29 cellular contexts compared by ENCODE assay signal in the genomic region with DNA sequence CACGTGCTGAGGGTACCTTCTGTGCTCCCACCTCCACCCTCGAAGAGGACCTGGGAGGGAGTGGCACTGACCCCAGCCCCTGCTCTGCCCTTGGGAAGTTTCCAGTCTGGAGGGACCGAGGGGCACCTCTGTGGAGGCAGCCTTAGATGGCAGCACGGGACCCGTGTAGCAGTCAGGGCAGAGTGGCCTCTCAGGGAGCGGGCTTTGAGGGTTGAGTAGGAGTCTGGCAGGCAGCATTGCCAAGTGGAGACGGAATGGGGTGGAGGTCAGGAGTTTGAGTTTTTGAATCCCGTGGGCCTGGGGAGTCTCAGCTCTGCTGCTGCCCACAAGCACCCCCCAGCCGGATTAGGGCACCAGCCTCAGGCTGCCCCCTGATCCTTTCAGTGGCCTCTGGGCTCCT. TPM values are rescaled to one million over a fixed set of nuclear protein-coding genes. Genes with fewer than 3 reads are reported as not detected.
"Had no signal": no experiment of that assay in that cellular context is flagged by ENCODE, and none has a peak within 500 bp of the region (broad histone marks: within the 10 kb centered on the region; RNA-seq: fewer than 3 reads in every experiment).

No MANE protein-coding gene starts in this region.

- H2AFZ ChIP-seq: parathyroid adenoma had no signal

- H3K79me2 ChIP-seq: parathyroid adenoma had no signal

- H3K27me3 Mint-ChIP-seq: naive thymus-derived CD8-positive, alpha-beta T cell; natural killer cell treated with Interleukin-12 subunit alpha and Interleukin-12 subunit beta and Interleukin-15 and Interleukin-18, amount 100 ng/mL, for 72 hours; progenitor cell of endocrine pancreas; stimulated activated naive B cell treated with anti-CD40 and anti-IgM and Interleukin-4, amounts not matched to agents 10 μg/mL and 1 μg/mL and 100 μg/mL, for 72 hours; stimulated activated naive CD8-positive, alpha-beta T cell treated with anti-CD3 and anti-CD28 coated beads, Interleukin-15, Interleukin-2, amounts not matched to agents 100 ng/mL and 50 ng/mL, for 24 hours had no signal

- H3K9me3 ChIP-seq: ovary, psoas muscle, right lobe of liver, sigmoid colon, stomach, thoracic aorta, thyroid gland, tibial nerve, upper lobe of left lung, vagina had no signal

- H3K4me1 Mint-ChIP-seq: naive thymus-derived CD8-positive, alpha-beta T cell; neural crest cell; stimulated activated effector memory CD8-positive, alpha-beta T cell treated with anti-CD3 and anti-CD28 coated beads, Interleukin-12 subunit alpha, Interleukin-12 subunit beta, amount 100 ng/mL, for 72 hours; stimulated activated naive B cell treated with anti-CD40 and anti-IgM and Interleukin-4, amounts not matched to agents 10 μg/mL and 1 μg/mL and 100 μg/mL, for 72 hours had no signal

- H3K4me3 Mint-ChIP-seq: naive thymus-derived CD8-positive, alpha-beta T cell; natural killer cell treated with Interleukin-12 subunit alpha and Interleukin-12 subunit beta and Interleukin-15 and Interleukin-18, amount 100 ng/mL, for 72 hours; nephron progenitor cell; neural crest cell; stimulated activated effector memory CD8-positive, alpha-beta T cell treated with anti-CD3 and anti-CD28 coated beads, Interleukin-12 subunit alpha, Interleukin-12 subunit beta, amount 100 ng/mL, for 72 hours; stimulated activated naive B cell treated with anti-CD40 and anti-IgM and Interleukin-4, amounts not matched to agents 10 μg/mL and 1 μg/mL and 100 μg/mL, for 72 hours; stimulated activated naive CD8-positive, alpha-beta T cell treated with anti-CD3 and anti-CD28 coated beads, Interleukin-15, Interleukin-2, amounts not matched to agents 100 ng/mL and 50 ng/mL, for 24 hours had no signal

- H3K36me3 ChIP-seq: ovary, right lobe of liver, sigmoid colon, stomach, thoracic aorta, thyroid gland, vagina had no signal

- H3K9ac ChIP-seq: parathyroid adenoma had no signal

- H3K4me1 ChIP-seq: parathyroid adenoma, psoas muscle, right lobe of liver, sigmoid colon, thyroid gland, vagina had no signal

- H3K27ac ChIP-seq: parathyroid adenoma, psoas muscle, right lobe of liver, sigmoid colon, stomach, thoracic aorta, thyroid gland, tibial nerve, upper lobe of left lung, vagina had no signal

- H3K27ac Mint-ChIP-seq: naive thymus-derived CD8-positive, alpha-beta T cell; natural killer cell treated with Interleukin-12 subunit alpha and Interleukin-12 subunit beta and Interleukin-15 and Interleukin-18, amount 100 ng/mL, for 72 hours; nephron progenitor cell; progenitor cell of endocrine pancreas; stimulated activated effector memory CD8-positive, alpha-beta T cell treated with anti-CD3 and anti-CD28 coated beads, Interleukin-12 subunit alpha, Interleukin-12 subunit beta, amount 100 ng/mL, for 72 hours; stimulated activated naive B cell treated with anti-CD40 and anti-IgM and Interleukin-4, amounts not matched to agents 10 μg/mL and 1 μg/mL and 100 μg/mL, for 72 hours; stimulated activated naive CD8-positive, alpha-beta T cell treated with anti-CD3 and anti-CD28 coated beads, Interleukin-15, Interleukin-2, amounts not matched to agents 100 ng/mL and 50 ng/mL, for 24 hours had no signal

- H3K9me3 Mint-ChIP-seq: naive thymus-derived CD8-positive, alpha-beta T cell; natural killer cell treated with Interleukin-12 subunit alpha and Interleukin-12 subunit beta and Interleukin-15 and Interleukin-18, amount 100 ng/mL, for 72 hours; nephron progenitor cell; neural crest cell; stimulated activated effector memory CD8-positive, alpha-beta T cell treated with anti-CD3 and anti-CD28 coated beads, Interleukin-12 subunit alpha, Interleukin-12 subunit beta, amount 100 ng/mL, for 72 hours; stimulated activated naive B cell treated with anti-CD40 and anti-IgM and Interleukin-4, amounts not matched to agents 10 μg/mL and 1 μg/mL and 100 μg/mL, for 72 hours; stimulated activated naive CD8-positive, alpha-beta T cell treated with anti-CD3 and anti-CD28 coated beads, Interleukin-15, Interleukin-2, amounts not matched to agents 100 ng/mL and 50 ng/mL, for 24 hours had no signal

- H3K4me3 ChIP-seq: ovary, psoas muscle, right lobe of liver, sigmoid colon, stomach, thoracic aorta, thyroid gland, tibial nerve, upper lobe of left lung, vagina had no signal

- H3K36me3 Mint-ChIP-seq: naive thymus-derived CD8-positive, alpha-beta T cell; natural killer cell treated with Interleukin-12 subunit alpha and Interleukin-12 subunit beta and Interleukin-15 and Interleukin-18, amount 100 ng/mL, for 72 hours; stimulated activated effector memory CD8-positive, alpha-beta T cell treated with anti-CD3 and anti-CD28 coated beads, Interleukin-12 subunit alpha, Interleukin-12 subunit beta, amount 100 ng/mL, for 72 hours; stimulated activated naive B cell treated with anti-CD40 and anti-IgM and Interleukin-4, amounts not matched to agents 10 μg/mL and 1 μg/mL and 100 μg/mL, for 72 hours had no signal

- H3K27me3 ChIP-seq: ovary, right lobe of liver, sigmoid colon, thyroid gland, tibial nerve, upper lobe of left lung, vagina had no signal

- DNase-seq: naive thymus-derived CD8-positive, alpha-beta T cell; nephron progenitor cell; occipital lobe; psoas muscle; right lobe of liver; sigmoid colon; small intestine; stimulated activated CD4-positive, alpha-beta T cell treated with anti-CD3 and anti-CD28 coated beads, Interleukin-15, amount 100 ng/mL, for 24 hours; stimulated activated CD4-positive, alpha-beta T cell treated with anti-CD3 and anti-CD28 coated beads, Interleukin-2, amount 100 ng/mL, for 24 hours; stimulated activated CD4-positive, alpha-beta T cell treated with anti-CD3 and anti-CD28 coated beads, Interleukin-2, amount 100 ng/mL, for 48 hours; stimulated activated CD4-positive, alpha-beta T cell treated with anti-CD3 and anti-CD28 coated beads, Interleukin-4, amount 100 ng/mL, for 24 hours; stimulated activated naive B cell treated with anti-CD40 and anti-IgM and Interleukin-4, amounts not matched to agents 10 μg/mL and 1 μg/mL and 100 μg/mL, for 72 hours; stimulated activated naive CD4-positive, alpha-beta T cell treated with Interleukin-2 at 50 U/mL for 16 hours; stomach; thyroid gland; trophoblast cell; upper lobe of left lung had no signal

- ATAC-seq: naive thymus-derived CD8-positive, alpha-beta T cell; natural killer cell treated with Interleukin-12 subunit alpha and Interleukin-12 subunit beta and Interleukin-15 and Interleukin-18, amount 100 ng/mL, for 72 hours; psoas muscle; right cardiac atrium; right lobe of liver; stimulated activated effector memory CD8-positive, alpha-beta T cell treated with anti-CD3 and anti-CD28 coated beads, Interleukin-12 subunit alpha, Interleukin-12 subunit beta, amount 100 ng/mL, for 72 hours; stimulated activated naive B cell treated with anti-CD40 and anti-IgM and Interleukin-4, amounts not matched to agents 10 μg/mL and 1 μg/mL and 100 μg/mL, for 72 hours had no signal

RNA-seq across cellular contexts. Expression of a gene that starts 21.6 kb away (rescaled TPM):
- total RNA-seq: natural killer cell treated with Interleukin-12 subunit alpha and Interleukin-12 subunit beta and Interleukin-15 and Interleukin-18, amount 100 ng/mL, for 72 hours; osteoblast had no signal
- polyA plus RNA-seq: naive thymus-derived CD8-positive, alpha-beta T cell had no signal
